ENCODE assay signal across 8 cellular contexts in the genomic region with DNA sequence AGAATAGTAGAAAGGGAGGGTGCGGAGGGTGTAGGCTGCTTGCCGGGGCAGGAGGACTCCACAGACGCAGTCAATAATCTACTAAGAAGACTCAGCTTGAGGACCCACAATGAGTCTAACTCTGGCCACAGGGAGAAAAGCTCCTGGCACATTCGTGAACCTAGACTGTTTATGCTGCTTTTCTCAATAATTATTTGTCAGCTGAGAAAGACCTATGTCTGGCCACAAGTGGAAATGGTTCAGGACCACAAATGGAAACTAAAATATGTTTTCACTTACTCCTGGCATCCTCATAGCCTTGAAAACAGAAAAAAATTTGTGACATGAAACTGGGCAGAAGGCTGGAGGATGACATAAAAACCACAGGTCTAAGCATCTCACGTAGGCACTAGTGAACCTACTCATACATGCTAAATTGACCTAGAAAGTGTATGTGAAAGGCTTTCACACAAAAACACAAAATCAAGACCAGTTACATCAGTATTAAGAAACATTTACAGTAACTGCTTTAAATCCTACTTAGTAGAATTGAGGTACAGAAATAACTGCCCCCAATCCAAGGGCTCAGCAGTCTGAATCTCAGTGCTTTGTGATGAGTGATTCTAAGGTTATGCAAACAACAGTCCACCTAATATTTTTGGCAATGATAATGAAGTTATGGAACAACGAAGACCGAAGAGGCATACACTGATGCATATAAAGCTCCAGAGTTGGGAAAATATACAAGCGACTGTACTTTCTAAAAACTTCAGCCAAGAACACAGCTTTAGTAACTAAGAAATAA.
DNase-seq lines count a peak whose midpoint lies in the region; ATAC-seq and TF ChIP-seq lines count a peak whose summit lies in the region.

No MANE protein-coding gene starts in this region.

- TF ChIP-seq CTCF in A673 (conservative IDR thresholded peaks at IDR 0.05; ENCODE audit: low read depth, low read length) = no peak
- TF ChIP-seq CTCF in chondrocyte (IDR thresholded peaks at IDR 0.05) = no peak

- BruUV-seq in A673 (replicated peaks; lab: Mats Ljungman, UMichigan) = no TSS peak

- intact Hi-C loops in A673 (cut with micrococcal nuclease; ENCODE audit: unreplicated experiment) = no loop called here

- ATAC-seq in GM19035 (IDR thresholded peaks at IDR 0.05; ENCODE audit: unreplicated experiment) (peak; percentile 53), HG03442 (IDR thresholded peaks at IDR 0.05; ENCODE audit: unreplicated experiment) (peak; percentile 46)

- H3K27me3 Mint-ChIP-seq in chondrocyte (ENCODE audit: low read depth) = no peaks in the 10 kb centered on the region

- H3K27ac Mint-ChIP-seq in chondrocyte (ENCODE audit: unreplicated experiment) = peak overlapping the region; percentile 86

- CTCF ChIA-PET in A673 (lab: Charles Lee) = no interaction called here

- no peaks in the 10 kb centered on the region for H3K36me3 Mint-ChIP-seq in chondrocyte (ENCODE audit: low read depth)

- DNase-seq in A673 (ENCODE audit: low spot score) = no peak
- no peak for DNase-seq in chondrocyte (ENCODE audit: low spot score)
- DNase-seq in DMS53 treated with DMSO at 0.1 percent for 48 hours (lab: John Stamatoyannopoulos, UW; ENCODE audit: unreplicated experiment) = no peak
- DNase-seq in cerebellar nuclear complex (lab: John Stamatoyannopoulos, UW) = no peak
- DNase-seq in RKO (ENCODE audit: low spot score) = no peak

- peaks cover 33% of the 10 kb centered on the region for H3K4me1 Mint-ChIP-seq in chondrocyte (ENCODE audit: low read depth)

- no peak overlapping the region for H3K4me3 ChIP-seq in A673 (ENCODE audit: low read depth, low read length, poor library complexity, severe bottlenecking)
- H3K4me3 ChIP-seq in stomach smooth muscle (ENCODE audit: low read length in 2 of 2) = peak overlapping the region in 1 of 2 donors; percentile 36

- H3K27me3 ChIP-seq in A673 (replicated peaks; ENCODE audit: insufficient read depth, low read depth, low read length, poor library complexity) = no peaks in the 10 kb centered on the region
- H3K27me3 ChIP-seq in stomach smooth muscle (ENCODE audit: control insufficient read depth in 1 of 2, insufficient read depth in 2 of 2, low read length in 2 of 2) = no peaks in the 10 kb centered on the region

- no peaks in the 10 kb centered on the region for H3K9me3 ChIP-seq in A673 (ENCODE audit: low read depth, low read length, poor library complexity, severe bottlenecking)
- H3K9me3 ChIP-seq in stomach smooth muscle (ENCODE audit: control insufficient read depth in 2 of 2, low read length in 2 of 2) = no peaks in the 10 kb centered on the region

- no peaks in the 10 kb centered on the region for H3K36me3 ChIP-seq in A673 (ENCODE audit: insufficient read depth, low read length, poor library complexity, severe bottlenecking)
- no peaks in the 10 kb centered on the region for H3K36me3 ChIP-seq in stomach smooth muscle (ENCODE audit: control insufficient read depth in 2 of 2, insufficient read depth in 2 of 2, low read length in 2 of 2)

- H3K9ac ChIP-seq in stomach smooth muscle (ENCODE audit: low read length in 2 of 2) = peak overlapping the region in 1 of 2 donors; percentile 22

- H3K9me3 Mint-ChIP-seq in chondrocyte (ENCODE audit: low read depth) = no peaks in the 10 kb centered on the region

- H3K4me1 ChIP-seq in A673 (ENCODE audit: insufficient read depth, low read length, poor library complexity, severe bottlenecking) (peaks cover 78% of the 10 kb centered on the region), stomach smooth muscle (ENCODE audit: control insufficient read depth, insufficient read depth, low read length) (peaks cover 17% of the 10 kb centered on the region)

- POLR2A ChIA-PET in A673 (lab: Charles Lee; ENCODE audit: low non-redundant PET) = no interaction called here

- H3K27ac ChIP-seq in A673 (ENCODE audit: low read depth, low read length, poor library complexity, severe bottlenecking) (peak overlapping the region; percentile 53), stomach smooth muscle (ENCODE audit: low read length) (peak overlapping the region; percentile 42)

- no peak overlapping the region for H3K4me3 Mint-ChIP-seq in chondrocyte (ENCODE audit: unreplicated experiment)
